In the genomic region with DNA sequence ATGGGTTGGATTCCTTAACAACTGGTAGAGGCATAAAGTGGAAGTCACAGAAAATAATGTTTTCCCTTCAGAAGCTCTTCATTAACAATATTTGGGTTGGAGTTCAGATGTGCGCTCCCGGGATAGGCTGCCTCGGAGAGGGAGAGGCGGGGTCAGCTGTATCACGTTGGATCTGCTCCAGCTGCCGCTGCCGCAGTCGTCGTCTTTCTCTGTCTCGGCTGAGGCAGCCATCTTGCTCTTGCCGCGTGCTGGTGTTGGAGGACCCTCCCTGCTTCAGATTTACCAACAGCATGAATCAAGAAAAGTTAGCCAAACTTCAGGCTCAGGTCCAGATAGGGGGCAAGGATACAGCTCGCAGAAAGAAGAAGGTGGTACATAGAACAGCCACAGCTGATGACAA, we compare ENCODE assay signal across 22 cellular contexts. TPM values are rescaled to one million over a fixed set of nuclear protein-coding genes. Genes with fewer than 3 reads are reported as not detected.
A peak's percentile ranks its signal among the peaks of the same experiment; 100 is the strongest.
DNase-seq lines count a peak whose midpoint lies in the region; ATAC-seq and TF ChIP-seq lines count a peak whose summit lies in the region.
"Had no signal": no experiment of that assay in that cellular context is flagged by ENCODE, and none has a peak within 500 bp of the region (broad histone marks: within the 10 kb centered on the region; RNA-seq: fewer than 3 reads in every experiment).

No MANE protein-coding gene starts in this region.

- H4K8ac ChIP-seq in IMR-90 (ENCODE audit: low read depth in 2 of 2, low read length in 2 of 2) = peak overlapping the region in 1 of 2 experiments; percentile 56; a peak in 2 of 4 replicates

- no peak overlapping the region for H3K18ac ChIP-seq in IMR-90 (ENCODE audit: low read depth, low read length)

- TF ChIP-seq CTCF in BE2C (IDR thresholded peaks at IDR 0.05; ENCODE audit: low read depth, low read length) (no peak), IMR-90 (conservative IDR thresholded peaks at IDR 0.05; ENCODE audit: low read depth, low read length) (no peak), osteocyte (IDR thresholded peaks at IDR 0.05) (no peak)

- peak overlapping the region; percentile 27; the same call in 1 of the 2 replicates for H3K4me2 ChIP-seq in IMR-90 (ENCODE audit: low read depth, low read length)

- no peak overlapping the region for H3K14ac ChIP-seq in IMR-90 (replicated peaks; ENCODE audit: low read depth, low read length)

- no peak overlapping the region for H2AK9ac ChIP-seq in IMR-90 (replicated peaks; ENCODE audit: low read depth, low read length, poor library complexity)

- H4K5ac ChIP-seq in IMR-90 (ENCODE audit: low read depth, low read length) = no peak overlapping the region

- no peak overlapping the region for H2AFZ ChIP-seq in IMR-90 (replicated peaks; ENCODE audit: low read length, poor library complexity)

- H3K9me3 Mint-ChIP-seq in osteocyte (ENCODE audit: unreplicated experiment) (no peaks in the 10 kb centered on the region), T-cell (peaks cover 3 to 5% (median 4%) of the 10 kb centered on the region in 3 donors)

- H2BK15ac ChIP-seq in IMR-90 (ENCODE audit: low read depth, low read length) = no peak overlapping the region

- H3K27ac Mint-ChIP-seq in osteocyte (ENCODE audit: unreplicated experiment) (peak overlapping the region; percentile 31), T-cell (no peak overlapping the region)
- H3K27ac Mint-ChIP-seq: CD4-positive, alpha-beta T cell had no signal

- H3K9ac ChIP-seq in IMR-90 (ENCODE audit: low read depth, low read length) = no peak overlapping the region
- H3K9ac ChIP-seq: BLaER1 had no signal

- in situ Hi-C loops in IMR-90 (cut with MboI; ENCODE audit: low sequenced_read_pairs) = no loop called here

- H3K27me3 ChIP-seq in BE2C = no peaks in the 10 kb centered on the region
- no peaks in the 10 kb centered on the region for H3K27me3 ChIP-seq in IMR-90 (ENCODE audit: control insufficient read depth, insufficient read depth, low read length)
- H3K27me3 ChIP-seq: BLaER1, Peyer's patch, SJSA1 had no signal

- H3K36me3 Mint-ChIP-seq in osteocyte (ENCODE audit: unreplicated experiment) = peaks cover 20% of the 10 kb centered on the region
- no peaks in the 10 kb centered on the region for H3K36me3 Mint-ChIP-seq in T-cell

- H2BK5ac ChIP-seq in IMR-90 (ENCODE audit: low read depth, low read length, poor library complexity, severe bottlenecking) = no peak overlapping the region

- no peak for TF ChIP-seq RAD21 in IMR-90 (IDR thresholded peaks at IDR 0.05; ENCODE audit: low read length)

- H3K23ac ChIP-seq in IMR-90 (ENCODE audit: low read depth, low read length) = no peak overlapping the region; the same call in 1 of the 2 replicates

- H3K9me3 ChIP-seq in BE2C (no peaks in the 10 kb centered on the region), IMR-90 (ENCODE audit: control insufficient read depth, insufficient read depth, low read length) (no peaks in the 10 kb centered on the region)
- H3K9me3 ChIP-seq: Peyer's patch had no signal

- H4K20me1 ChIP-seq in IMR-90 (ENCODE audit: insufficient read depth, low read length) = peaks cover 11% of the 10 kb centered on the region; the same call in 1 of the 2 replicates
- H4K20me1 ChIP-seq: BLaER1 had no signal

- no TSS peak for BruUV-seq in IMR-90 (replicated peaks; lab: Mats Ljungman, UMichigan)

- H3K27me3 Mint-ChIP-seq in osteocyte (ENCODE audit: unreplicated experiment) = no peaks in the 10 kb centered on the region
- peaks cover 3% of the 10 kb centered on the region in 2 donors for H3K27me3 Mint-ChIP-seq in T-cell
- H3K27me3 Mint-ChIP-seq: CD4-positive, alpha-beta T cell had no signal

- H3K4me3 Mint-ChIP-seq in osteocyte (ENCODE audit: unreplicated experiment) (no peak overlapping the region), T-cell (no peak overlapping the region)
- H3K4me3 Mint-ChIP-seq: CD4-positive, alpha-beta T cell had no signal

- intact Hi-C loops in IMR-90 (cut with micrococcal nuclease) = no loop called here

- H3K9me1 ChIP-seq in IMR-90 (ENCODE audit: insufficient read depth, low read length) = peaks cover 28% of the 10 kb centered on the region

- dilution Hi-C loops in IMR-90 (cut with HindIII; ENCODE audit: low sequenced_read_pairs, unreplicated experiment) = no loop called here

- CTCF ChIA-PET in IMR-90 (lab: Yijun Ruan, JAX) (no interaction called here), T-cell (lab: Charles Lee) (no interaction called here)

- H3K36me3 ChIP-seq in BE2C = no peaks in the 10 kb centered on the region
- H3K36me3 ChIP-seq in IMR-90 (ENCODE audit: control insufficient read depth, insufficient read depth, low read length) = peaks cover 7% of the 10 kb centered on the region

- peaks cover 1% of the 10 kb centered on the region for H3K4me1 ChIP-seq in BE2C
- peaks cover 15% of the 10 kb centered on the region for H3K4me1 ChIP-seq in IMR-90 (ENCODE audit: control insufficient read depth, insufficient read depth, low read length)

- no peak for TF ChIP-seq POLR2A in IMR-90 (IDR thresholded peaks at IDR 0.05; ENCODE audit: low read depth, low read length)

- H3K4me3 ChIP-seq in BE2C (ENCODE audit: low read depth, low read length) = no peak overlapping the region
- H3K4me3 ChIP-seq in IMR-90 (ENCODE audit: insufficient read depth, low read depth, low read length) = no peak overlapping the region
- H3K4me3 ChIP-seq: BLaER1, Peyer's patch, SJSA1 had no signal

- H3K4me1 Mint-ChIP-seq in osteocyte (ENCODE audit: unreplicated experiment) = peaks cover 11% of the 10 kb centered on the region
- peaks cover 1 to 3% (median 2%) of the 10 kb centered on the region in 3 donors for H3K4me1 Mint-ChIP-seq in T-cell

- no peak overlapping the region for H2BK120ac ChIP-seq in IMR-90 (ENCODE audit: low read depth, low read length)

- no CpG with 5 or more reads among the region's 13 CpGs for WGBS in IMR-90 (ENCODE audit: extremely low coverage in 2 of 2, insufficient read length in 1 of 2), 2 experiments

- DNase-seq in BE2C (peak; percentile 74), IMR-90 (peak; percentile 35), T1000 (lab: John Stamatoyannopoulos, UW) (peak; percentile 12), osteocyte (ENCODE audit: extremely low spot score, unreplicated experiment) (no peak), DMS114 treated with DMSO at 0.1 percent for 48 hours (lab: John Stamatoyannopoulos, UW; ENCODE audit: unreplicated experiment) (no peak), SKM-1 (lab: John Stamatoyannopoulos, UW; ENCODE audit: unreplicated experiment) (no peak), T-cell (no peak)
- DNase-seq: Calu3; CD4-positive, alpha-beta T cell; GDM1; Karpas-422; MV-4-11; NCI-H1105 treated with DMSO at 0.1 percent for 48 hours; NCI-H1694; NCI-H2081; NCI-H345; NCI-H524; NCI-H82; Peyer's patch had no signal

- no peak overlapping the region for H3K27ac ChIP-seq in IMR-90 (ENCODE audit: insufficient read depth, low read length)
- H3K27ac ChIP-seq: BLaER1, Peyer's patch, SJSA1 had no signal

- H2AK5ac ChIP-seq in IMR-90 (ENCODE audit: low read depth, low read length) = no peak overlapping the region

- H3K56ac ChIP-seq in IMR-90 (ENCODE audit: extremely low read depth, insufficient read depth, low read length) = no peak overlapping the region

- H2BK20ac ChIP-seq in IMR-90 (ENCODE audit: low read depth, low read length) = no peak overlapping the region

- no peak overlapping the region; the same call in 1 of the 2 replicates for H4K91ac ChIP-seq in IMR-90 (ENCODE audit: insufficient read depth, low read depth, low read length)

- H3K4ac ChIP-seq in IMR-90 (ENCODE audit: low read depth, low read length) = no peak overlapping the region

- POLR2A ChIA-PET in IMR-90 (lab: Charles Lee; ENCODE audit: unreplicated experiment) = no interaction called here
- POLR2A ChIA-PET in T-cell (lab: Charles Lee) = no interaction called here

- peak; percentile 53 for ATAC-seq in IMR-90 (ENCODE audit: low read depth)
- ATAC-seq in T-cell (replicated peaks in 1 of 4) = no peak
- ATAC-seq: HCT116 had no signal

- H3K79me1 ChIP-seq in IMR-90 (ENCODE audit: low read depth in 1 of 2, low read length in 2 of 2) = peaks cover 31 to 72% of the 10 kb centered on the region in 2 experiments

TF ChIP-seq in IMR-90, 13 proteins besides CTCF, POLR2A, EP300 and RAD21:
- TF ChIP-seq CEBPB (IDR thresholded peaks at IDR 0.05; ENCODE audit: low read depth, low read length) (no peak), FOS (IDR thresholded peaks at IDR 0.05; ENCODE audit: low read depth, low read length) (no peak), CHD1 (IDR thresholded peaks at IDR 0.05; ENCODE audit: low read depth, low read length) (no peak), NFE2L2 (IDR thresholded peaks at IDR 0.05; ENCODE audit: low read depth, low read length) (no peak), MAFK (IDR thresholded peaks at IDR 0.05; ENCODE audit: low read depth, low read length) (no peak), ELK1 (IDR thresholded peaks at IDR 0.05; ENCODE audit: borderline replicate concordance, low read depth, low read length) (no peak), MAZ (IDR thresholded peaks at IDR 0.05; ENCODE audit: borderline replicate concordance, low read depth, low read length) (no peak), SMC3 (IDR thresholded peaks at IDR 0.05; ENCODE audit: low read depth, low read length) (no peak), BHLHE40 (IDR thresholded peaks at IDR 0.05; ENCODE audit: low read depth, low read length) (no peak), RCOR1 (IDR thresholded peaks at IDR 0.05; ENCODE audit: insufficient replicate concordance, low read length) (no peak)
TF ChIP-seq in IMR-90: peak in this region for 0.

RNA-seq across cellular contexts. Expression of gene TANC1, which starts 35.1 kb away (rescaled TPM):
- 11.5 TPM for polyA plus RNA-seq in BE2C (2012; ENCODE audit: insufficient read depth, insufficient read length, low read depth)
- total RNA-seq in IMR-90 (2012; rRNA removed) (12.8 and 12.9 TPM in 2 replicates), osteocyte (36.9 and 37.0 TPM in 2 replicates), T-cell (under 1 TPM; 0.26 to 0.61 (median 0.50) TPM)
- polyA plus RNA-seq in IMR-90 (2012; rRNA removed) = 10.1 and 10.2 TPM in 2 replicates
- polyA plus RNA-seq in IMR-90 (2012; cell fraction: cytosol; rRNA removed) = 3.6 and 5.0 TPM in 2 replicates
- 27.3 and 53.0 TPM in 2 replicates for polyA plus RNA-seq in IMR-90 (2012; cell fraction: nucleus; rRNA removed; ENCODE audit: low replicate concordance)

Comparison
In these comparisons a context has a peak if more than half of its experiments do, and no peak if none do; other contexts are left out.
1. DNase-seq: peak in BE2C (single experiment), IMR-90 (single experiment) and T1000 (single experiment); none in osteocyte (single experiment), DMS114 treated with DMSO at 0.1 percent for 48 hours (single experiment), SKM-1 (single experiment) and T-cell (0 of 34).